Comparison of ENCODE assay signal across 13 cellular contexts in the genomic region with DNA sequence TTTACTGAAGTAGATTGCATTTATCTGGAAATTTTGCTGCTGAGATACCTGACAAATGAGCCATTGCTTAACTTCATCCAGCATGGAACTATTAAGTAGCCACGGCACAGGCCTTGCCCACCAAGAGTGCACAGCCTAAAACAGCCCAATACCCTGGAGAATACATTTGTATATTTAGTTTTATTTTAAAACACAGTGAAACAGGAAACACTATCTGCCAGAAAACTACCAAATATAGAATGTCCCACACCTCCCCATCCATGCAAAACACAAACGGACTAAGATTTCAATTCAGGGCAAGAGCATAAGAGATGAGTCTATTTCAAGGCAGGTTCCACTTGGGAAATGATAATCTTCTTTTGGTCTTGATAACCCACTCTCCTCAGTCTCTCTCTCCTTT. TPM values are rescaled to one million over a fixed set of nuclear protein-coding genes. Genes with fewer than 3 reads are reported as not detected.
DNase-seq lines count a peak whose midpoint lies in the region; ATAC-seq, FAIRE-seq and TF ChIP-seq lines count a peak whose summit lies in the region.
"Had no signal": no experiment of that assay in that cellular context is flagged by ENCODE, and none has a peak within 500 bp of the region (broad histone marks: within the 10 kb centered on the region; RNA-seq: fewer than 3 reads in every experiment).

No MANE protein-coding gene starts in this region.

- peak overlapping the region; percentile 76; the same call in 1 of the 2 replicates for H2AK5ac ChIP-seq in IMR-90 (ENCODE audit: low read depth, low read length)

- no peak for FAIRE-seq in kidney (lab: Jason Lieb, UNC)
- FAIRE-seq: RCC 7860 had no signal

- peak overlapping the region; percentile 81; the same call in 1 of the 2 replicates for H2BK20ac ChIP-seq in IMR-90 (ENCODE audit: low read depth, low read length)

- H3K9me3 ChIP-seq in BLaER1 treated with 17β-estradiol and CSF1 and Interleukin-3, amounts not matched to agents 10 nM and 100 nM (replicated peaks in 1 of 11) = peaks cover 0 to 4% (median 0%) of the 10 kb centered on the region in 11 experiments; a peak in 6 of 22 replicates
- H3K9me3 ChIP-seq in IMR-90 (ENCODE audit: control insufficient read depth, insufficient read depth, low read length) (no peaks in the 10 kb centered on the region), kidney (ENCODE audit: control insufficient read depth in 1 of 2, low read length in 2 of 2) (no peaks in the 10 kb centered on the region), MM.1S (replicated peaks; ENCODE audit: insufficient read depth, low read length) (no peaks in the 10 kb centered on the region)
- H3K9me3 ChIP-seq: HAP-1 had no signal

- no peak for TF ChIP-seq RAD21 in IMR-90 (IDR thresholded peaks at IDR 0.05; ENCODE audit: low read length)

- no peaks in the 10 kb centered on the region for H3K27me3 Mint-ChIP-seq in dendritic cell treated with granulocyte-macrophage colony-stimulating factor and Interleukin-4, amounts not matched to agents 40 ng/mL and 50 ng/mL, for 4 days
- H3K27me3 Mint-ChIP-seq in nephron progenitor cell (ENCODE audit: low read depth, poor library complexity) = no peaks in the 10 kb centered on the region
- H3K27me3 Mint-ChIP-seq: effector memory CD8-positive, alpha-beta T cell had no signal

- peak overlapping the region; percentile 83; the same call in 2 of the 3 replicates for H2BK15ac ChIP-seq in IMR-90 (ENCODE audit: low read depth, low read length)

- H4K8ac ChIP-seq in IMR-90 (ENCODE audit: low read depth in 2 of 2, low read length in 2 of 2) = peak overlapping the region; percentile 17 to 83; a peak in 3 of 4 replicates

- no peak overlapping the region for H3K4me3 Mint-ChIP-seq in dendritic cell treated with granulocyte-macrophage colony-stimulating factor and Interleukin-4, amounts not matched to agents 40 ng/mL and 50 ng/mL, for 4 days
- no peak overlapping the region for H3K4me3 Mint-ChIP-seq in nephron progenitor cell

- CTCF ChIA-PET in IMR-90 (lab: Yijun Ruan, JAX) = no interaction called here

- H3K4me2 ChIP-seq in BLaER1 treated with 17β-estradiol and CSF1 and Interleukin-3, amounts not matched to agents 10 nM and 100 nM = peak overlapping the region; percentile 91 to 99 (median 95)
- peak overlapping the region; percentile 29 for H3K4me2 ChIP-seq in IMR-90 (ENCODE audit: low read depth, low read length)
- H3K4me2 ChIP-seq in MM.1S (ENCODE audit: low read depth, low read length) = no peak overlapping the region

- no TSS peak for BruUV-seq in IMR-90 (replicated peaks; lab: Mats Ljungman, UMichigan)

- DNase-seq in IMR-90 (peak; percentile 44), nephron progenitor cell (no peak), kidney (no peak), MM.1S (no peak), NCI-H1417 (lab: John Stamatoyannopoulos, UW) (no peak)
- DNase-seq: activated CD8-positive, alpha-beta memory T cell treated with anti-CD3 and anti-CD28 coated beads for 24 hours; effector memory CD8-positive, alpha-beta T cell; NCI-H1694 treated with DMSO at 0.1 percent for 48 hours had no signal

- no peaks in the 10 kb centered on the region for H4K20me1 ChIP-seq in BLaER1 treated with 17β-estradiol and CSF1 and Interleukin-3, amounts not matched to agents 10 nM and 100 nM
- H4K20me1 ChIP-seq in IMR-90 (ENCODE audit: insufficient read depth, low read length) (no peaks in the 10 kb centered on the region), MM.1S (ENCODE audit: insufficient read depth, low read length) (no peaks in the 10 kb centered on the region)

- H3K9me2 ChIP-seq in MM.1S (replicated peaks; ENCODE audit: insufficient read depth, low read length) = no peaks in the 10 kb centered on the region

- H3K79me2 ChIP-seq in MM.1S (ENCODE audit: low read length) = no peaks in the 10 kb centered on the region

- H2AK9ac ChIP-seq in IMR-90 (replicated peaks; ENCODE audit: low read depth, low read length, poor library complexity) = no peak overlapping the region

- TF ChIP-seq POLR2A in IMR-90 (IDR thresholded peaks at IDR 0.05; ENCODE audit: low read depth, low read length) = no peak; the same call in 1 of the 2 replicates

- peaks cover 97 to 99% (median 98%) of the 10 kb centered on the region in 10 experiments for H3K4me1 ChIP-seq in BLaER1 treated with 17β-estradiol and CSF1 and Interleukin-3, amounts not matched to agents 10 nM and 100 nM
- peaks cover 46% of the 10 kb centered on the region for H3K4me1 ChIP-seq in IMR-90 (ENCODE audit: control insufficient read depth, insufficient read depth, low read length)
- peaks cover 15 to 20% of the 10 kb centered on the region in 2 donors for H3K4me1 ChIP-seq in kidney (ENCODE audit: control insufficient read depth in 1 of 2, insufficient read depth in 1 of 2, low read depth in 1 of 2, low read length in 2 of 2)
- H3K4me1 ChIP-seq in MM.1S (ENCODE audit: low read length) = no peaks in the 10 kb centered on the region

- H3K36me3 ChIP-seq in BLaER1 treated with 17β-estradiol and CSF1 and Interleukin-3, amounts not matched to agents 10 nM and 100 nM = no peaks in the 10 kb centered on the region; a peak in 1 of 22 replicates
- H3K36me3 ChIP-seq in IMR-90 (ENCODE audit: control insufficient read depth, insufficient read depth, low read length) = no peaks in the 10 kb centered on the region
- H3K36me3 ChIP-seq in kidney (ENCODE audit: control insufficient read depth in 1 of 2, insufficient read depth in 2 of 2, low read length in 2 of 2) = no peaks in the 10 kb centered on the region
- no peaks in the 10 kb centered on the region for H3K36me3 ChIP-seq in MM.1S (replicated peaks; ENCODE audit: insufficient read depth, low read length)
- H3K36me3 ChIP-seq: HAP-1 had no signal

- peak overlapping the region; percentile 7 to 95 (median 91); a peak in 21 of 22 replicates for H3K27ac ChIP-seq in BLaER1 treated with 17β-estradiol and CSF1 and Interleukin-3, amounts not matched to agents 10 nM and 100 nM
- H3K27ac ChIP-seq in IMR-90 (ENCODE audit: insufficient read depth, low read length) = peak overlapping the region; percentile 72
- H3K27ac ChIP-seq in kidney (ENCODE audit: low read depth in 2 of 2, low read length in 2 of 2) = peak overlapping the region in 1 of 2 donors; percentile 9
- no peak overlapping the region for H3K27ac ChIP-seq in MM.1S (ENCODE audit: low read length)

- H3K27me3 ChIP-seq in BLaER1 treated with 17β-estradiol and CSF1 and Interleukin-3, amounts not matched to agents 10 nM and 100 nM = no peaks in the 10 kb centered on the region
- H3K27me3 ChIP-seq in IMR-90 (ENCODE audit: control insufficient read depth, insufficient read depth, low read length) = no peaks in the 10 kb centered on the region
- no peaks in the 10 kb centered on the region for H3K27me3 ChIP-seq in MM.1S (replicated peaks; ENCODE audit: insufficient read depth, low read length)

- peak overlapping the region; percentile 60 for H4K91ac ChIP-seq in IMR-90 (ENCODE audit: insufficient read depth, low read depth, low read length)

- peak overlapping the region; percentile 79 for H3K14ac ChIP-seq in IMR-90 (replicated peaks; ENCODE audit: low read depth, low read length)

- no CpG with 5 or more reads among the region's 2 CpGs for WGBS in IMR-90 (ENCODE audit: extremely low coverage in 2 of 2, insufficient read length in 1 of 2), 2 experiments

- H3K9ac ChIP-seq in BLaER1 treated with 17β-estradiol and CSF1 and Interleukin-3, amounts not matched to agents 10 nM and 100 nM = peak overlapping the region; percentile 20 to 85 (median 82); a peak in 21 of 22 replicates
- peak overlapping the region; percentile 37; the same call in 1 of the 2 replicates for H3K9ac ChIP-seq in IMR-90 (ENCODE audit: low read depth, low read length)
- H3K9ac ChIP-seq in kidney (ENCODE audit: low read length in 2 of 2) = no peak overlapping the region
- no peak overlapping the region for H3K9ac ChIP-seq in MM.1S (ENCODE audit: low read length)

- ATAC-seq in IMR-90 (ENCODE audit: low read depth) (peak; percentile 18), GM18502 (IDR thresholded peaks at IDR 0.05; ENCODE audit: poor library complexity, unreplicated experiment) (no peak)

- dilution Hi-C loops in IMR-90 (cut with HindIII; ENCODE audit: low sequenced_read_pairs, unreplicated experiment) = no loop called here

- peak overlapping the region; percentile 28 for H3K18ac ChIP-seq in IMR-90 (ENCODE audit: low read depth, low read length)

- H3K36me3 Mint-ChIP-seq in dendritic cell treated with granulocyte-macrophage colony-stimulating factor and Interleukin-4, amounts not matched to agents 40 ng/mL and 50 ng/mL, for 4 days (ENCODE audit: low read depth) = no peaks in the 10 kb centered on the region
- peaks cover 6% of the 10 kb centered on the region for H3K36me3 Mint-ChIP-seq in nephron progenitor cell (ENCODE audit: low read depth)

- no peaks in the 10 kb centered on the region for H3K9me3 Mint-ChIP-seq in dendritic cell treated with granulocyte-macrophage colony-stimulating factor and Interleukin-4, amounts not matched to agents 40 ng/mL and 50 ng/mL, for 4 days
- no peaks in the 10 kb centered on the region for H3K9me3 Mint-ChIP-seq in nephron progenitor cell

- H3K23ac ChIP-seq in IMR-90 (ENCODE audit: low read depth, low read length) = peak overlapping the region; percentile 46; the same call in 1 of the 2 replicates

- intact Hi-C loops in IMR-90 (cut with micrococcal nuclease) = loop anchor here (5.0 kb wide), 1 partner anchor 35 kb away; no protein-coding TSS in a partner anchor
- intact Hi-C loops in dendritic cell treated with granulocyte-macrophage colony-stimulating factor and Interleukin-4, amounts not matched to agents 40 ng/mL and 50 ng/mL, for 4 days (cut with micrococcal nuclease) = no loop called here
- intact Hi-C loops in kidney (cut with DNase I) = no loop called here

- no peaks in the 10 kb centered on the region for H3F3A ChIP-seq in MM.1S (ENCODE audit: insufficient read depth, low read length)

- H3K4ac ChIP-seq in IMR-90 (ENCODE audit: low read depth, low read length) = peak overlapping the region; percentile 90

- peak overlapping the region; percentile 92 for H2BK120ac ChIP-seq in IMR-90 (ENCODE audit: low read depth, low read length)

- no peak for TF ChIP-seq CTCF in IMR-90 (conservative IDR thresholded peaks at IDR 0.05; ENCODE audit: low read depth, low read length)
- no peak for TF ChIP-seq CTCF in nephron progenitor cell (IDR thresholded peaks at IDR 0.05)
- TF ChIP-seq CTCF in kidney (IDR thresholded peaks at IDR 0.05; ENCODE audit: borderline replicate concordance, extremely low read depth, insufficient read depth) = no peak
- no peak for TF ChIP-seq CTCF in MM.1S (IDR thresholded peaks at IDR 0.05; ENCODE audit: low read length)

- POLR2A ChIA-PET in IMR-90 (lab: Charles Lee; ENCODE audit: unreplicated experiment) = no interaction called here

- peak overlapping the region; percentile 47 for H4K5ac ChIP-seq in IMR-90 (ENCODE audit: low read depth, low read length)

- H3K56ac ChIP-seq in IMR-90 (ENCODE audit: extremely low read depth, insufficient read depth, low read length) = 0 out of 2 replicates have a peak overlapping the region, but pooled peaks have one; percentile 41

- in situ Hi-C loops in IMR-90 (cut with MboI; ENCODE audit: low sequenced_read_pairs) = no loop called here

- peaks cover 19 to 73% of the 10 kb centered on the region in 2 experiments for H3K79me1 ChIP-seq in IMR-90 (ENCODE audit: low read depth in 1 of 2, low read length in 2 of 2)

- H3K4me3 ChIP-seq in BLaER1 treated with 17β-estradiol and CSF1 and Interleukin-3, amounts not matched to agents 10 nM and 100 nM = peak overlapping the region; percentile 3 to 54 (median 34); a peak in 15 of 20 replicates
- H3K4me3 ChIP-seq in IMR-90 (ENCODE audit: insufficient read depth, low read depth, low read length) = no peak overlapping the region
- no peak overlapping the region for H3K4me3 ChIP-seq in kidney (ENCODE audit: low read length in 2 of 2)
- H3K4me3 ChIP-seq in MM.1S (ENCODE audit: low read length) = no peak overlapping the region
- H3K4me3 ChIP-seq: HAP-1 had no signal

- peaks cover 38% of the 10 kb centered on the region for H3K9me1 ChIP-seq in IMR-90 (ENCODE audit: insufficient read depth, low read length)

- H2BK5ac ChIP-seq in IMR-90 (ENCODE audit: low read depth, low read length, poor library complexity, severe bottlenecking) = peak overlapping the region; percentile 78

- H3K27ac Mint-ChIP-seq in dendritic cell treated with granulocyte-macrophage colony-stimulating factor and Interleukin-4, amounts not matched to agents 40 ng/mL and 50 ng/mL, for 4 days = peak overlapping the region; percentile 92
- peak overlapping the region; percentile 82 for H3K27ac Mint-ChIP-seq in nephron progenitor cell

- H3K4me1 Mint-ChIP-seq in dendritic cell treated with granulocyte-macrophage colony-stimulating factor and Interleukin-4, amounts not matched to agents 40 ng/mL and 50 ng/mL, for 4 days (ENCODE audit: low read depth) = peaks cover 85% of the 10 kb centered on the region
- peaks cover 88% of the 10 kb centered on the region for H3K4me1 Mint-ChIP-seq in nephron progenitor cell

- peak overlapping the region; percentile 19 for H2AFZ ChIP-seq in IMR-90 (replicated peaks; ENCODE audit: low read length, poor library complexity)
- H2AFZ ChIP-seq in MM.1S (ENCODE audit: low read length) = no peak overlapping the region

RNA-seq across cellular contexts. Expression of gene MAML3, which starts 57.1 kb away (rescaled TPM):
- 0.90 and 1.1 TPM in 2 replicates for total RNA-seq in IMR-90 (2012; rRNA removed)
- polyA plus RNA-seq in IMR-90 (2012; rRNA removed) = 1.7 and 2.0 TPM in 2 replicates
- polyA plus RNA-seq in IMR-90 (2012; cell fraction: cytosol; rRNA removed) = 0.78 and 1.8 TPM in 2 replicates
- 1.3 and 2.3 TPM in 2 replicates for polyA plus RNA-seq in IMR-90 (2012; cell fraction: nucleus; rRNA removed; ENCODE audit: low replicate concordance)
- total RNA-seq in kidney = 10.4 TPM
- polyA plus RNA-seq in kidney (ENCODE audit: insufficient read depth, low read depth, low replicate concordance) = 1.4 TPM

Comparison
In these comparisons a context has a peak if more than half of its experiments do, and no peak if none do; other contexts are left out.
1. H3K4me3 ChIP-seq: peak in BLaER1 treated with 17β-estradiol and CSF1 and Interleukin-3, amounts not matched to agents 10 nM and 100 nM (10 of 10); none in IMR-90 (single experiment), kidney (0 of 2) and MM.1S (single experiment).
2. H3K9ac ChIP-seq: peak in BLaER1 treated with 17β-estradiol and CSF1 and Interleukin-3, amounts not matched to agents 10 nM and 100 nM (11 of 11) and IMR-90 (single experiment); none in kidney (0 of 2) and MM.1S (single experiment).